In genomic region chr9:16653491-16654407, GRCh38 we compare ENCODE assay signal across 11 cellular contexts.
A peak's percentile ranks its signal among the peaks of the same experiment; 100 is the strongest.
DNase-seq lines count a peak whose midpoint lies in the region; ATAC-seq and TF ChIP-seq lines count a peak whose summit lies in the region.
"Had no signal": no experiment of that assay in that cellular context is flagged by ENCODE, and none has a peak within 500 bp of the region (broad histone marks: within the 10 kb centered on the region; RNA-seq: fewer than 3 reads in every experiment).

No MANE protein-coding gene starts in this region.

- H3K4me1 Mint-ChIP-seq in activated CD4-positive, alpha-beta T cell treated with anti-CD3 and anti-CD28 coated beads for 36 hours = no peaks in the 10 kb centered on the region

- CTCF ChIA-PET in activated CD4-positive, alpha-beta T cell treated with anti-CD3 and anti-CD28 coated beads for 36 hours (lab: Charles Lee) = no interaction called here

- no peaks in the 10 kb centered on the region for H3K27me3 Mint-ChIP-seq in activated CD4-positive, alpha-beta T cell treated with anti-CD3 and anti-CD28 coated beads for 36 hours

- no peak overlapping the region for H3K27ac Mint-ChIP-seq in activated CD4-positive, alpha-beta T cell treated with anti-CD3 and anti-CD28 coated beads for 36 hours

- H3K4me3 ChIP-seq in BE2C (ENCODE audit: low read depth, low read length) (peak overlapping the region; percentile 54), muscle layer of duodenum (ENCODE audit: low read depth in 1 of 2, low read length in 2 of 2) (peak overlapping the region; percentile 22 to 43)

- H3K9me3 ChIP-seq in BE2C (no peaks in the 10 kb centered on the region), muscle layer of duodenum (ENCODE audit: control insufficient read depth in 1 of 2, low read length in 2 of 2) (no peaks in the 10 kb centered on the region)
- H3K9me3 ChIP-seq: breast epithelium had no signal

- DNase-seq in BE2C (peak; percentile 14), NCI-H345 treated with DMSO at 0.1 percent for 48 hours (lab: John Stamatoyannopoulos, UW; ENCODE audit: unreplicated experiment) (peak; percentile 33), fibroblast of peridontal ligament (ENCODE audit: extremely low read depth) (peak; percentile 57), D341Med (ENCODE audit: low spot score) (no peak)
- DNase-seq in activated CD4-positive, alpha-beta T cell treated with anti-CD3 and anti-CD28 coated beads for 36 hours = no peak
- DNase-seq: NCI-H2029 treated with DMSO at 0.1 percent for 48 hours had no signal

- no peaks in the 10 kb centered on the region for H3K27me3 ChIP-seq in BE2C
- no peaks in the 10 kb centered on the region for H3K27me3 ChIP-seq in muscle layer of duodenum (ENCODE audit: low read depth, low read length)
- H3K27me3 ChIP-seq: breast epithelium had no signal

- no peak for ATAC-seq in activated CD4-positive, alpha-beta T cell treated with anti-CD3 and anti-CD28 coated beads for 36 hours
- ATAC-seq in HG03439 (IDR thresholded peaks at IDR 0.05; ENCODE audit: unreplicated experiment) (no peak), GM18867 (IDR thresholded peaks at IDR 0.05; ENCODE audit: unreplicated experiment) (no peak)
- ATAC-seq: activated CD4-positive, CD25-positive, alpha-beta regulatory T cell treated with anti-CD3 and anti-CD28 coated beads, Interleukin-2, amount 50 U/mL, for 24 hours had no signal

- intact Hi-C loops in activated CD4-positive, alpha-beta T cell treated with anti-CD3 and anti-CD28 coated beads for 36 hours (cut with DNase I, micrococcal nuclease) = no loop called here

- H3K36me3 ChIP-seq in BE2C (no peaks in the 10 kb centered on the region), muscle layer of duodenum (ENCODE audit: control insufficient read depth in 1 of 2, insufficient read depth in 2 of 2, low read length in 2 of 2) (no peaks in the 10 kb centered on the region)
- H3K36me3 ChIP-seq: breast epithelium had no signal

- POLR2A ChIA-PET in activated CD4-positive, alpha-beta T cell treated with anti-CD3 and anti-CD28 coated beads for 36 hours (lab: Charles Lee) = no interaction called here

- H3K9me3 Mint-ChIP-seq in activated CD4-positive, alpha-beta T cell treated with anti-CD3 and anti-CD28 coated beads for 36 hours (ENCODE audit: low read depth) = no peaks in the 10 kb centered on the region

- no peak for TF ChIP-seq CTCF in BE2C (IDR thresholded peaks at IDR 0.05; ENCODE audit: low read depth, low read length)

- no peak overlapping the region for H3K4me3 Mint-ChIP-seq in activated CD4-positive, alpha-beta T cell treated with anti-CD3 and anti-CD28 coated beads for 36 hours

- H3K27ac ChIP-seq in muscle layer of duodenum (ENCODE audit: low read length) = peak overlapping the region; percentile 42
- H3K27ac ChIP-seq: breast epithelium had no signal

- H3K4me1 ChIP-seq in BE2C (no peaks in the 10 kb centered on the region; the same call in 1 of the 2 replicates), muscle layer of duodenum (ENCODE audit: control insufficient read depth in 1 of 2, insufficient read depth in 2 of 2, low read length in 2 of 2) (peaks cover 0 to 24% of the 10 kb centered on the region in 2 donors)
- H3K4me1 ChIP-seq: breast epithelium had no signal

- no peaks in the 10 kb centered on the region for H3K36me3 Mint-ChIP-seq in activated CD4-positive, alpha-beta T cell treated with anti-CD3 and anti-CD28 coated beads for 36 hours (ENCODE audit: low read depth)

Comparison
In these comparisons a context has a peak if more than half of its experiments do, and no peak if none do; other contexts are left out.
1. DNase-seq: peak in BE2C (single experiment), NCI-H345 treated with DMSO at 0.1 percent for 48 hours (single experiment) and fibroblast of peridontal ligament (single experiment); none in D341Med (single experiment) and activated CD4-positive, alpha-beta T cell treated with anti-CD3 and anti-CD28 coated beads for 36 hours (single experiment).